Comparison of ENCODE assay signal across 8 cellular contexts in genomic region chr10:28532509-28533314, GRCh38. TPM values are rescaled to one million over a fixed set of nuclear protein-coding genes. Genes with fewer than 3 reads are reported as not detected.
DNase-seq lines count a peak whose midpoint lies in the region; ATAC-seq and TF ChIP-seq lines count a peak whose summit lies in the region.

Gene WAC, plus strand, starts transcription at chr10:28533118. Its CDS starts 462 bp downstream, at chr10:28533580.

- H3K4me3 ChIP-seq in Panc1 (ENCODE audit: low read depth in 2 of 2, low read length in 2 of 2): peak within 1 kb of the TSS; percentile 77 to 87
- peak within 1 kb of the TSS; percentile 77 to 99 (median 96) for H3K4me3 ChIP-seq in esophagus muscularis mucosa

- H3K27ac ChIP-seq in Panc1 (ENCODE audit: low read length) (peak within 1 kb of the TSS; percentile 91), esophagus muscularis mucosa (replicated peaks in 1 of 4) (peak within 1 kb of the TSS; percentile 94 to 99 (median 97))

- no TSS peak for BruUV-seq in Panc1 (replicated peaks; lab: Mats Ljungman, UMichigan)

- no peak for TF ChIP-seq EP300 in esophagus muscularis mucosa (IDR thresholded peaks at IDR 0.05)

- ATAC-seq in GM21723 (IDR thresholded peaks at IDR 0.05; ENCODE audit: unreplicated experiment): peak; percentile 84
- ATAC-seq in Panc1: peak; percentile 95

- CTCF ChIA-PET in Panc1 (lab: Charles Lee): interaction anchor here (0.6 kb wide), 1 partner anchor 22 kb away, joined by 4 read pairs; no protein-coding TSS in a partner anchor

- in situ Hi-C loops in Panc1 (cut with HindIII; ENCODE audit: low pct_unique_long_range_greater_than_20kb, low sequenced_read_pairs): no loop called here

- TF ChIP-seq CTCF in Panc1 (IDR thresholded peaks at IDR 0.05) (no peak), esophagus muscularis mucosa (IDR thresholded peaks at IDR 0.05) (peak in 2 of 3 experiments; percentile 7 to 18)

- H3K9me3 ChIP-seq in Panc1 (ENCODE audit: control insufficient read depth, insufficient read depth, low read depth, low read length) (no peaks in the 10 kb centered on the region), esophagus muscularis mucosa (no peaks in the 10 kb centered on the region)

- under 1% methylated on average over 43 of the region's 98 CpGs for WGBS in esophagus muscularis mucosa

- intact Hi-C loops in Panc1 (cut with micrococcal nuclease; ENCODE audit: unreplicated experiment) (no loop called here), esophagus muscularis mucosa (cut with DNase I) (no loop called here)

- H3K27me3 ChIP-seq in Panc1 (ENCODE audit: control insufficient read depth, insufficient read depth, low read length) (no peaks in the 10 kb centered on the region), esophagus muscularis mucosa (no peaks in the 10 kb centered on the region)

- DNase-seq in DMS53 (lab: John Stamatoyannopoulos, UW) (peak; percentile 97), KG1 (lab: John Stamatoyannopoulos, UW) (peak; percentile 83), Panc1 (ENCODE audit: low read depth, low spot score) (peak; percentile 53), esophagus muscularis mucosa (ENCODE audit: extremely low spot score) (peak; percentile 98), myocyte (ENCODE audit: low read depth) (peak; percentile 95)
- peak; percentile 97 to 98 for DNase-seq in activated T-cell treated with anti-CD3 and anti-CD28 coated beads, Interleukin-2, amount 50 U/mL, for 48 hours
- DNase-seq in stimulated activated CD8-positive, alpha-beta memory T cell treated with anti-CD3 and anti-CD28 coated beads, Interleukin-7, amount 100 ng/mL, for 48 hours (ENCODE audit: extremely low read depth in 1 of 2, low read depth in 1 of 2): peak; percentile 92

- TF ChIP-seq POLR2A in esophagus muscularis mucosa (IDR thresholded peaks at IDR 0.05; ENCODE audit: low read depth): peak; percentile 72

- H3K4me1 ChIP-seq in Panc1 (ENCODE audit: control insufficient read depth, insufficient read depth, low read length): peaks cover 9% of the 10 kb centered on the region
- H3K4me1 ChIP-seq in esophagus muscularis mucosa: peaks cover 27 to 62% (median 49%) of the 10 kb centered on the region in 4 donors

- POLR2A ChIA-PET in Panc1 (lab: Charles Lee): interaction anchor here (0.7 kb wide), 1 partner anchor 46 kb away, joined by 3 read pairs; no protein-coding TSS in a partner anchor

- H3K36me3 ChIP-seq in Panc1 (ENCODE audit: control insufficient read depth, insufficient read depth, low read length) (peaks cover 30% of the 10 kb centered on the region), esophagus muscularis mucosa (peaks cover 13 to 32% (median 27%) of the 10 kb centered on the region in 4 donors)

RNA-seq across cellular contexts. Expression of gene WAC, which starts in this region (rescaled TPM):
- 70.7 TPM for total RNA-seq in Panc1 (2021; ENCODE audit: unreplicated experiment)
- 47.4 TPM for polyA plus RNA-seq in Panc1 (2012; ENCODE audit: insufficient read length)
- 100 to 1,000 TPM; 115 to 157 (median 135) TPM for total RNA-seq in esophagus muscularis mucosa
- 69.6 and 84.1 TPM in 2 replicates for total RNA-seq in myocyte
- 49.6 TPM for polyA plus RNA-seq in myocyte (2012)

Comparison
In these comparisons a context has a peak if more than half of its experiments do, and no peak if none do; other contexts are left out.
1. Peak in every context shown above with its lines: DNase-seq, ATAC-seq, H3K4me3 ChIP-seq and H3K27ac ChIP-seq.